In the genomic region with DNA sequence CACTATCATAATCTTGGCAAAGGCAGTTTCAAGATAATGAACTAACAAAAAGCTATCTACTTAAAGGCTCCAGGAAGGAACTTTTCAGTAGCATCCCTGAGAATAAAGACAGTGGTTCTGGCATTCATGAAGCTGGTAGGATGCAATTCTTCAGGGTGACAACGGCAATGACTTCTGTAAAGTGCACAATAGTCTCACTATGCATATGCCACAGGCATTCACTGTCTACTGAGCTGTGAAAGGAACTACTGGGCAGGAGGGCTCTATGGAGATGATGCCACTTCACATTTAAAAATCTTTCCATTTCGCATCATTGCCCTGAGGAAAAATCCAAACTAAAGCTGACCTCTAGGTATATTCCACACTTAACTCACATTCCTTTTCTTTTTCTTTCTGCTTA, we compare ENCODE assay signal across 1 cellular context.
TF ChIP-seq lines count a peak whose summit lies in the region.

No MANE protein-coding gene starts in this region.

TF ChIP-seq in A549, 52 proteins besides CTCF, POLR2A, EP300 and RAD21:
- no peak for TF ChIP-seq RCOR1 (IDR thresholded peaks at IDR 0.05; ENCODE audit: low read depth, low read length)
